In the genomic region with DNA sequence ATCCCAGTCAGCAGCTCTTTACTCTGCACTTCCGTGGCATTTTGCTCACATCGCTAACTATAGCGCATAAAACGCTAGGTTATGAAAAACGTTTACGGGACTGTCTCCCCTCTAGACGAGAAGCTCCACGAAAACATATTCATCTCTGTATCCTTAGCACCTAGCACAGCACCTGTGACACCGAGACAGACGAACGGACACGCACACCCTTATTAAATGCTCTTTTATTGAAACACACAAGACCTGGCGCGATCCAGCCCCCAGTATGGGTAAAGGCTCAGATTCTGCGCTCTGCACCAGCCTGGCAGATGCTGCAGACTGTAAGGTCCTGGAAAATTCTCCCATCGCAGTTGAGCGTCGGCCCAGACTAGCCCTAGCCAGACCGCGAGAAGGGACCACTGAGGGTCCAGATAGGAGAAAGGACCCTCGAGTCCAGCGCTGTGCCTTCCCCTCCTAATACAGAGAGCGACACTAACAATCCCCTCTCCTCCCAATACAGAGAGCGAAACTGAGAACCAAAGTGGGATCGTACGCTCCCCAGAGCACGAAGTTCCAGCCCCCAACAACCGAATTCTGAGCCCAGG, we compare ENCODE assay signal across 8 cellular contexts. TPM values are rescaled to one million over a fixed set of nuclear protein-coding genes. Genes with fewer than 3 reads are reported as not detected.
DNase-seq lines count a peak whose midpoint lies in the region; ATAC-seq and TF ChIP-seq lines count a peak whose summit lies in the region.

No MANE protein-coding gene starts in this region.

- H3K27ac Mint-ChIP-seq in activated naive CD8-positive, alpha-beta T cell treated with anti-CD3 and anti-CD28 coated beads for 36 hours: peak overlapping the region; percentile 95

- no peak for TF ChIP-seq POLR2A in GM18505 (IDR thresholded peaks at IDR 0.05; ENCODE audit: borderline replicate concordance, extremely low read depth, insufficient read depth, insufficient read length)

- H3K36me3 Mint-ChIP-seq in activated naive CD8-positive, alpha-beta T cell treated with anti-CD3 and anti-CD28 coated beads for 36 hours: no peaks in the 10 kb centered on the region

- H3K9me3 Mint-ChIP-seq in activated naive CD8-positive, alpha-beta T cell treated with anti-CD3 and anti-CD28 coated beads for 36 hours: no peaks in the 10 kb centered on the region

- peaks cover 19% of the 10 kb centered on the region for H3K4me1 Mint-ChIP-seq in activated naive CD8-positive, alpha-beta T cell treated with anti-CD3 and anti-CD28 coated beads for 36 hours

- DNase-seq in AG08395 (ENCODE audit: low spot score): peak; percentile 53
- peak; percentile 56 for DNase-seq in NCI-H345 (lab: John Stamatoyannopoulos, UW)
- peak; percentile 16 for DNase-seq in activated naive CD8-positive, alpha-beta T cell treated with anti-CD3 and anti-CD28 coated beads for 36 hours
- no peak for DNase-seq in left ventricle myocardium superior
- peak in 9 of 10 donors; percentile 10 to 83 (median 20) for DNase-seq in posterior cingulate gyrus
- DNase-seq in SIG-M5 treated with dmso at 0.1 percent for 504 hours (lab: John Stamatoyannopoulos, UW; ENCODE audit: unreplicated experiment): no peak

- H3K27me3 Mint-ChIP-seq in activated naive CD8-positive, alpha-beta T cell treated with anti-CD3 and anti-CD28 coated beads for 36 hours: peaks cover 2% of the 10 kb centered on the region

- intact Hi-C loops in left ventricle myocardium superior (cut with micrococcal nuclease) (no loop called here), posterior cingulate gyrus (cut with DNase I) (no loop called here)

- peak overlapping the region; percentile 98 for H3K4me3 Mint-ChIP-seq in activated naive CD8-positive, alpha-beta T cell treated with anti-CD3 and anti-CD28 coated beads for 36 hours

- ATAC-seq in GM18505 (IDR thresholded peaks at IDR 0.05; ENCODE audit: unreplicated experiment): peak; percentile 24
- peak; percentile 47 for ATAC-seq in HG02973 (IDR thresholded peaks at IDR 0.05; ENCODE audit: unreplicated experiment)
- peak; percentile 52 for ATAC-seq in left ventricle myocardium superior

RNA-seq across cellular contexts. Expression of gene NBAS, which starts 0.6 kb away (rescaled TPM):
- total RNA-seq in activated naive CD8-positive, alpha-beta T cell treated with anti-CD3 and anti-CD28 coated beads for 36 hours: 10 to 100 TPM; 34.1 to 38.2 TPM
- 64.4 TPM for total RNA-seq in left ventricle myocardium superior

RNA-seq across cellular contexts. Expression of gene DDX1, which starts 31.2 kb away (rescaled TPM):
- total RNA-seq in activated naive CD8-positive, alpha-beta T cell treated with anti-CD3 and anti-CD28 coated beads for 36 hours: 100 to 1,000 TPM; 136 to 137 TPM
- total RNA-seq in left ventricle myocardium superior: 167 TPM

Comparison
In these comparisons a context has a peak if more than half of its experiments do, and no peak if none do; other contexts are left out.
1. DNase-seq: peak in AG08395 (single experiment), NCI-H345 (single experiment), activated naive CD8-positive, alpha-beta T cell treated with anti-CD3 and anti-CD28 coated beads for 36 hours (single experiment) and posterior cingulate gyrus (9 of 10); none in left ventricle myocardium superior (single experiment) and SIG-M5 treated with dmso at 0.1 percent for 504 hours (single experiment).
2. Peak in every context shown above with its lines, with median percentiles within 50 percentile points of each other: ATAC-seq.